Comparison of ENCODE assay signal across 1 cellular context in the genomic region with DNA sequence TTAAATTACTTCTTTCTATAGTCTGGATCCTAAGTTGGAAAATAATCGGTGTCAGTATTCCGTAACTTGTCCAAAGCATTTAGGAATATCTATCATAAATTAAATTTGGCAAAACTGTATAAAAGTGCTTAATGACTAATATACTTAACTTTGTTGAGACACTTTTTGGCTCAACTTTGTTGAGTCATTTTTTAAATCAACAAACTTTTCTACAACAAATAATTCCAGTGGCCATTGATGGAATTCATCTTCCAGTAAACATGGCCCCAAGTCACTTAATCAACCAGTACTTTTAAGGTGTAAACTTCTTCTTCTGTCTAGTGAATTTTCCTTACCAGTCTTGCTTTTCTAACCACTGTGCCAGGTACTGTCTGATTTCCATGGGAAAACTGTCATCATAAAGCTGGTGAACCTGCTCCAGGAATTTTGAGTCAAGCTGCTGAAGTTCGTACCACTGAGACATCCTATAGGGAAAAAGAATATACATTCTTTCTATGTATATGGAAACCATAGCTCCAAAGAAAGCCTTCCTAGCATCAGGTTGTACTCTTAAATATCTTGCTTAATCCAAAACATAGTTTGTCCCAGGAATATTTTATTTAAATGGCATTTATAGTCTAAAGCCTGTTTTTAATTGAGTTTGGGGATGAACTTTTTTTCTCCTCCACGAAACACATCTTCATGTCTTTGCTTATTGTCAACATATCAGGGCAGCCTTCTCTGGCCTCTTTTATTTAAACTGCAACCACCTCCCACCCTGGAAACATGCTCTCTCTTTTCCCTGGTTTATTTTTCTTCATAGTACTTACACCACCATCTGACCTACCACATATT.
TF ChIP-seq lines count a peak whose summit lies in the region.

No MANE protein-coding gene starts in this region.

TF ChIP-seq in A549, 52 proteins besides CTCF, POLR2A, EP300 and RAD21:
- TF ChIP-seq HEYL (CRISPR knock-in tag; IDR thresholded peaks at IDR 0.05) (no peak), CBX2 (IDR thresholded peaks at IDR 0.05; ENCODE audit: borderline replicate concordance, low read depth) (no peak), RCOR1 (IDR thresholded peaks at IDR 0.05; ENCODE audit: low read depth, low read length) (no peak), FOSL2 (IDR thresholded peaks at IDR 0.05) (no peak), FOSL2 (CRISPR knock-in tag; IDR thresholded peaks at IDR 0.05) (peak; percentile 50)
- TF ChIP-seq, protein P1, sequence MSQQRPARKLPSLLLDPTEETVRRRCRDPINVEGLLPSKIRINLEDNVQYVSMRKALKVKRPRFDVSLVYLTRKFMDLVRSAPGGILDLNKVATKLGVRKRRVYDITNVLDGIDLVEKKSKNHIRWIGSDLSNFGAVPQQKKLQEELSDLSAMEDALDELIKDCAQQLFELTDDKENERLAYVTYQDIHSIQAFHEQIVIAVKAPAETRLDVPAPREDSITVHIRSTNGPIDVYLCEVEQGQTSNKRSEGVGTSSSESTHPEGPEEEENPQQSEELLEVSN (IDR thresholded peaks at IDR 0.05; ENCODE audit: borderline replicate concordance, low read depth), result no peak
